3 cellular contexts compared by ENCODE assay signal in genomic region chr10:125379592-125379991, GRCh38.
"Had no signal": no experiment of that assay in that cellular context is flagged by ENCODE, and none has a peak within 500 bp of the region (broad histone marks: within the 10 kb centered on the region; RNA-seq: fewer than 3 reads in every experiment).

No MANE protein-coding gene starts in this region.

- ATAC-seq: GM12878 had no signal

- H3K4me3 ChIP-seq: GM12878 had no signal

- DNase-seq: GDM1, GF-D8 had no signal
